ENCODE assay signal across 9 cellular contexts in genomic region chr15:75720787-75721461, GRCh38. TPM values are rescaled to one million over a fixed set of nuclear protein-coding genes. Genes with fewer than 3 reads are reported as not detected.
DNase-seq lines count a peak whose midpoint lies in the region; ATAC-seq and TF ChIP-seq lines count a peak whose summit lies in the region.
"Had no signal": no experiment of that assay in that cellular context is flagged by ENCODE, and none has a peak within 500 bp of the region (broad histone marks: within the 10 kb centered on the region; RNA-seq: fewer than 3 reads in every experiment).

No MANE protein-coding gene starts in this region.

- H3F3A ChIP-seq in PC-9 (ENCODE audit: insufficient read depth, low read depth) (peaks cover 27% of the 10 kb centered on the region), neural progenitor cell (ENCODE audit: low read depth) (no peaks in the 10 kb centered on the region)

- no peaks in the 10 kb centered on the region for H3K9me2 ChIP-seq in PC-9 (ENCODE audit: insufficient read depth)

- no peaks in the 10 kb centered on the region for H3K36me3 Mint-ChIP-seq in neural progenitor cell

- peak; percentile 26 for DNase-seq in DMS79 (lab: John Stamatoyannopoulos, UW)
- peak; percentile 60 for DNase-seq in HuH-7 (ENCODE audit: low spot score)
- DNase-seq in PC-9: peak; percentile 82 to 85
- peak; percentile 89 for DNase-seq in colonic mucosa
- DNase-seq in neural progenitor cell (ENCODE audit: low spot score): peak; percentile 74
- DNase-seq in GM03348 (ENCODE audit: low spot score): no peak
- DNase-seq in inferior parietal cortex (ENCODE audit: extremely low spot score): no peak

- intact Hi-C loops in PC-9 (cut with micrococcal nuclease; ENCODE audit: unreplicated experiment): loop anchor here (1.0 to 5.0 kb wide), 2 partner anchors 35 to 81 kb away; no protein-coding TSS in a partner anchor
- intact Hi-C loops in colonic mucosa (cut with DNase I): no loop called here

- no peaks in the 10 kb centered on the region for H3K27me3 ChIP-seq in PC-9 (ENCODE audit: insufficient read depth, low read depth)
- H3K27me3 ChIP-seq in colonic mucosa: no peaks in the 10 kb centered on the region
- H3K27me3 ChIP-seq in neural progenitor cell: no peaks in the 10 kb centered on the region

- peak; percentile 59 for TF ChIP-seq CTCF in PC-9 (conservative IDR thresholded peaks at IDR 0.05)
- TF ChIP-seq CTCF in colonic mucosa (IDR thresholded peaks at IDR 0.05): peak; percentile 20
- TF ChIP-seq CTCF in neural progenitor cell (IDR thresholded peaks at IDR 0.05): peak; percentile 53

- H3K4me3 ChIP-seq in PC-9: no peak overlapping the region
- no peak overlapping the region for H3K4me3 ChIP-seq in colonic mucosa
- no peak overlapping the region for H3K4me3 ChIP-seq in neural progenitor cell

- H3K27ac Mint-ChIP-seq in neural progenitor cell: peak overlapping the region; percentile 1

- peaks cover 6% of the 10 kb centered on the region for H3K27me3 Mint-ChIP-seq in neural progenitor cell (ENCODE audit: insufficient read depth, low read depth)

- H3K27ac ChIP-seq in PC-9: no peak overlapping the region
- no peak overlapping the region for H3K27ac ChIP-seq in colonic mucosa
- no peak overlapping the region for H3K27ac ChIP-seq in neural progenitor cell
- H3K27ac ChIP-seq: KMS-11 had no signal

- H3K9ac ChIP-seq in colonic mucosa (ENCODE audit: low read depth in 2 of 2, low read length in 2 of 2) (no peak overlapping the region), neural progenitor cell (no peak overlapping the region)
- H3K9ac ChIP-seq: KMS-11 had no signal

- CTCF ChIA-PET in PC-9 (lab: Charles Lee): no interaction called here

- no TSS peak for BruUV-seq in PC-9 (replicated peaks; lab: Mats Ljungman, UMichigan)

- H3K79me2 ChIP-seq in PC-9 (ENCODE audit: low read depth) (no peaks in the 10 kb centered on the region), neural progenitor cell (ENCODE audit: low read depth) (no peaks in the 10 kb centered on the region)

- H3K4me2 ChIP-seq in PC-9 (peak overlapping the region; percentile 62), neural progenitor cell (no peak overlapping the region)
- H3K4me2 ChIP-seq: KMS-11 had no signal

- H3K36me3 ChIP-seq in PC-9 (ENCODE audit: low read depth) (no peaks in the 10 kb centered on the region), colonic mucosa (no peaks in the 10 kb centered on the region), neural progenitor cell (no peaks in the 10 kb centered on the region)

- H3K4me1 ChIP-seq in PC-9 (replicated peaks; ENCODE audit: insufficient read depth) (peaks cover 45% of the 10 kb centered on the region), colonic mucosa (peaks cover 6% of the 10 kb centered on the region), neural progenitor cell (no peaks in the 10 kb centered on the region)

- no peaks in the 10 kb centered on the region for H3K9me3 Mint-ChIP-seq in neural progenitor cell

- no peak overlapping the region for H2AFZ ChIP-seq in PC-9
- no peak overlapping the region for H2AFZ ChIP-seq in neural progenitor cell (replicated peaks)

- POLR2A ChIA-PET in PC-9 (lab: Charles Lee; ENCODE audit: unreplicated experiment): no interaction called here

- no peaks in the 10 kb centered on the region for H4K20me1 ChIP-seq in PC-9 (ENCODE audit: insufficient read depth)
- H4K20me1 ChIP-seq in neural progenitor cell (ENCODE audit: low read depth): no peaks in the 10 kb centered on the region

- peaks cover 27% of the 10 kb centered on the region for H3K4me1 Mint-ChIP-seq in neural progenitor cell

- no peaks in the 10 kb centered on the region for H3K9me3 ChIP-seq in PC-9 (ENCODE audit: insufficient read depth, low read depth)
- no peaks in the 10 kb centered on the region for H3K9me3 ChIP-seq in colonic mucosa
- H3K9me3 ChIP-seq in neural progenitor cell (ENCODE audit: low read depth): no peaks in the 10 kb centered on the region

- no peak for ATAC-seq in HG03378 (IDR thresholded peaks at IDR 0.05; ENCODE audit: unreplicated experiment)

- H3K4me3 Mint-ChIP-seq in neural progenitor cell: no peak overlapping the region

RNA-seq across cellular contexts. Expression of gene CSPG4, which starts 8.3 kb away (rescaled TPM):
- total RNA-seq in PC-9 (2021): 2.4 and 2.6 TPM in 2 replicates
- total RNA-seq in colonic mucosa: 10 to 100 TPM in 1 of 2 donors, 1 to 10 TPM in 1; 2.1 to 12.7 TPM
- 0.07 and 0.37 TPM in 2 replicates for total RNA-seq in neural progenitor cell (ENCODE audit: low replicate concordance)

Comparison
In these comparisons a context has a peak if more than half of its experiments do, and no peak if none do; other contexts are left out.
1. DNase-seq: peak in DMS79 (single experiment), HuH-7 (single experiment), PC-9 (2 of 2), colonic mucosa (single experiment) and neural progenitor cell (single experiment); none in GM03348 (single experiment) and inferior parietal cortex (single experiment).
2. Peak in every context shown above with its lines, with median percentiles within 50 percentile points of each other: CTCF ChIP-seq.